In the genomic region with DNA sequence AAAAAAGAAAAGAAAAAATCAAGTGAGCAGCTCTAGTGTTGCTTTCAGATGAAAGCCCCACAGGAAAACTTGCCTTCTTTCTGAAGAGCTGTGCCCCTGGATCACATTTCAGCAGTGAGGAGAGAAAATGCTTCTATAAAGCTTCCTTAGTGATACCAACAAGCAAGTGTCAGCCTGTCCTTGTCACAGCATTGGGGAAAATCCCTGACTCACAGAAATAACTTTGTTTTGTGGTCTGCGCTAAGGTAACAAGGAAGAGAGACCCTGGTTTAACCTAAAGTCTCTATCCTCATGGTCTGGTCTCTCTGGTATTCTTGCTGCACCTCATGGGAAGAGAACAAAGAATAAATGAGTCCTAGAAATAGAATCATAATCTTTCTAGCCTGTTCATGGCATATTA, we compare ENCODE assay signal across 33 cellular contexts.
"Had no signal": no experiment of that assay in that cellular context is flagged by ENCODE, and none has a peak within 500 bp of the region (broad histone marks: within the 10 kb centered on the region; RNA-seq: fewer than 3 reads in every experiment).

No MANE protein-coding gene starts in this region.

- DNase-seq: activated CD4-positive, alpha-beta memory T cell treated with anti-CD3 and anti-CD28 coated beads, Interleukin-2, amount 10 ng/mL, durations not matched to agents 7 days and 5 days; activated CD4-positive, alpha-beta T cell treated with anti-CD3 and anti-CD28 coated beads for 1 hour; activated CD4-positive, alpha-beta T cell treated with anti-CD3 and anti-CD28 coated beads for 48 hours; activated CD4-positive, CD25-positive, alpha-beta regulatory T cell; activated CD8-positive, alpha-beta memory T cell treated with anti-CD3 and anti-CD28 coated beads for 24 hours; activated CD8-positive, alpha-beta memory T cell treated with anti-CD3 and anti-CD28 coated beads, Interleukin-2, amount 10 ng/mL, durations not matched to agents 7 days and 5 days; activated CD8-positive, alpha-beta memory T cell treated with anti-CD3 and anti-CD28 coated beads, Interleukin-2, amount 50 U/mL, for 48 hours; activated effector memory CD4-positive, alpha-beta T cell treated with Interleukin-2 at 50 U/mL for 16 hours; activated naive CD4-positive, alpha-beta T cell treated with anti-CD3 and anti-CD28 coated beads, Interleukin-2, amount 10 ng/mL, durations not matched to agents 7 days and 5 days; activated T-cell treated with anti-CD3 and anti-CD28 coated beads, Interleukin-2, amount 50 U/mL, for 48 hours; amniotic stem cell; aorta; brain microvascular endothelial cell; NCI-H1092 treated with DMSO at 0.1 percent for 48 hours; NCI-H1417 treated with DMSO at 0.1 percent for 48 hours; NCI-H187 treated with DMSO at 0.1 percent for 48 hours; NCI-H2081; NCI-H2171 treated with DMSO at 0.1 percent for 48 hours; NCI-H510A; NCI-H526; NCI-H748 treated with DMSO at 0.1 percent for 48 hours; NK-92 treated with Interleukin-12 subunit alpha and Interleukin-12 subunit beta, amount 100 ng/mL, for 24 hours; PC-3; SIG-M5; SW 1271; T-helper 1 cell; T-helper 2 cell; T-helper 9 cell had no signal

- ATAC-seq: activated CD8-positive, alpha-beta memory T cell treated with anti-CD3 and anti-CD28 coated beads, Interleukin-2, amount 10 ng/mL, durations not matched to agents 7 days and 5 days; PC-3; Right ventricle myocardium inferior; SK-N-SH treated with all-trans-retinoic acid at 6 μM for 48 hours had no signal

- H3K36me3 ChIP-seq: brain microvascular endothelial cell had no signal

- H3K27me3 ChIP-seq: brain microvascular endothelial cell had no signal

- H3K27ac ChIP-seq: brain microvascular endothelial cell, RWPE1, VCaP had no signal

- FAIRE-seq: RCC 7860 had no signal
